29 cellular contexts compared by ENCODE assay signal in genomic region chr18:65422544-65423136, GRCh38.
"Had no signal": no experiment of that assay in that cellular context is flagged by ENCODE, and none has a peak within 500 bp of the region (broad histone marks: within the 10 kb centered on the region; RNA-seq: fewer than 3 reads in every experiment).

No MANE protein-coding gene starts in this region.

- H3K4me1 ChIP-seq: body of pancreas, SJSA1 had no signal

- H3K36me3 Mint-ChIP-seq: activated CD8-positive, alpha-beta memory T cell treated with anti-CD3 and anti-CD28 coated beads, Interleukin-2, amount 10 ng/mL, durations not matched to agents 7 days and 5 days; activated naive CD4-positive, alpha-beta T cell treated with anti-CD3 and anti-CD28 coated beads, Interleukin-2, amount 50 U/mL, for 24 hours had no signal

- H3K4me3 Mint-ChIP-seq: activated CD8-positive, alpha-beta memory T cell treated with anti-CD3 and anti-CD28 coated beads, Interleukin-2, amount 10 ng/mL, durations not matched to agents 7 days and 5 days; activated naive CD4-positive, alpha-beta T cell treated with anti-CD3 and anti-CD28 coated beads, Interleukin-2, amount 50 U/mL, for 24 hours; activated T-cell treated with anti-CD3 and anti-CD28 coated beads, Interleukin-2, amount 50 U/mL, for 24 hours; activated T-helper 1 cell treated with anti-CD3 and anti-CD28 coated beads, Interleukin-12 subunit alpha, Interleukin-12 subunit beta, Interleukin-2, Interleukin-4 antibody, amounts not matched to agents 30 ng/mL and 10 ng/mL and 1 ng/mL, durations not matched to agents 14 hours and 24 hours and 36 hours; T-helper 1 cell treated with Interleukin-12 subunit alpha and Interleukin-12 subunit beta and Interleukin-4 antibody, amounts not matched to agents 30 μg/mL and 1 μg/mL, for 36 hours had no signal

- DNase-seq: activated CD4-positive, alpha-beta T cell treated with anti-CD3 and anti-CD28 coated beads for 48 hours; activated CD4-positive, alpha-beta T cell treated with anti-CD3 and anti-CD28 coated beads, Interleukin-2, amount 50 U/mL, for 4 hours; activated CD8-positive, alpha-beta memory T cell treated with anti-CD3 and anti-CD28 coated beads, Interleukin-2, amount 10 ng/mL, durations not matched to agents 7 days and 5 days; activated effector memory CD4-positive, alpha-beta T cell treated with Interleukin-2 at 50 U/mL for 16 hours; activated naive CD4-positive, alpha-beta T cell; activated T-cell treated with anti-CD3 and anti-CD28 coated beads, Interleukin-2, amount 50 U/mL, for 24 hours; aorta; body of pancreas; NCI-H1092 treated with DMSO at 0.1 percent for 48 hours; NCI-H1417 treated with DMSO at 0.1 percent for 48 hours; NCI-H1694; NCI-H2029; NCI-H2107; NCI-H2171 treated with DMSO at 0.1 percent for 48 hours; NCI-H226; NCI-H510A treated with DMSO at 0.1 percent for 48 hours; NCI-H69; NK-92 treated with Interleukin-12 subunit alpha and Interleukin-12 subunit beta, amount 100 ng/mL, for 24 hours; OCI-M1; RPMI8226; SHP77 had no signal

- H3K27ac ChIP-seq: body of pancreas, KMS-11, SJSA1 had no signal

- H3K36me3 ChIP-seq: SJSA1 had no signal

- H3K4me1 Mint-ChIP-seq: activated CD8-positive, alpha-beta memory T cell treated with anti-CD3 and anti-CD28 coated beads, Interleukin-2, amount 10 ng/mL, durations not matched to agents 7 days and 5 days; activated naive CD4-positive, alpha-beta T cell treated with anti-CD3 and anti-CD28 coated beads, Interleukin-2, amount 50 U/mL, for 24 hours had no signal

- H3K27me3 ChIP-seq: body of pancreas, SJSA1 had no signal

- H3K4me3 ChIP-seq: body of pancreas, SJSA1 had no signal

- H3K9me3 ChIP-seq: body of pancreas had no signal

- H3K27me3 Mint-ChIP-seq: activated CD8-positive, alpha-beta memory T cell treated with anti-CD3 and anti-CD28 coated beads, Interleukin-2, amount 10 ng/mL, durations not matched to agents 7 days and 5 days; activated naive CD4-positive, alpha-beta T cell treated with anti-CD3 and anti-CD28 coated beads, Interleukin-2, amount 50 U/mL, for 24 hours; activated T-cell treated with anti-CD3 and anti-CD28 coated beads, Interleukin-2, amount 50 U/mL, for 24 hours had no signal

- ATAC-seq: activated CD4-positive, CD25-positive, alpha-beta regulatory T cell treated with anti-CD3 and anti-CD28 coated beads, Interleukin-2, amount 50 U/mL, for 24 hours; activated CD8-positive, alpha-beta memory T cell treated with anti-CD3 and anti-CD28 coated beads, Interleukin-2, amount 10 ng/mL, durations not matched to agents 7 days and 5 days; body of pancreas; Panc1; SK-N-SH treated with all-trans-retinoic acid at 6 μM for 48 hours had no signal

- H3K27ac Mint-ChIP-seq: activated CD8-positive, alpha-beta memory T cell treated with anti-CD3 and anti-CD28 coated beads, Interleukin-2, amount 10 ng/mL, durations not matched to agents 7 days and 5 days; activated naive CD4-positive, alpha-beta T cell treated with anti-CD3 and anti-CD28 coated beads, Interleukin-2, amount 50 U/mL, for 24 hours; activated T-cell treated with anti-CD3 and anti-CD28 coated beads, Interleukin-2, amount 50 U/mL, for 24 hours; activated T-helper 1 cell treated with anti-CD3 and anti-CD28 coated beads, Interleukin-12 subunit alpha, Interleukin-12 subunit beta, Interleukin-2, Interleukin-4 antibody, amounts not matched to agents 30 ng/mL and 10 ng/mL and 1 ng/mL, durations not matched to agents 14 hours and 24 hours and 36 hours; T-helper 1 cell treated with Interleukin-12 subunit alpha and Interleukin-12 subunit beta and Interleukin-4 antibody, amounts not matched to agents 30 μg/mL and 1 μg/mL, for 36 hours had no signal
